17 cellular contexts compared by ENCODE assay signal in the genomic region with DNA sequence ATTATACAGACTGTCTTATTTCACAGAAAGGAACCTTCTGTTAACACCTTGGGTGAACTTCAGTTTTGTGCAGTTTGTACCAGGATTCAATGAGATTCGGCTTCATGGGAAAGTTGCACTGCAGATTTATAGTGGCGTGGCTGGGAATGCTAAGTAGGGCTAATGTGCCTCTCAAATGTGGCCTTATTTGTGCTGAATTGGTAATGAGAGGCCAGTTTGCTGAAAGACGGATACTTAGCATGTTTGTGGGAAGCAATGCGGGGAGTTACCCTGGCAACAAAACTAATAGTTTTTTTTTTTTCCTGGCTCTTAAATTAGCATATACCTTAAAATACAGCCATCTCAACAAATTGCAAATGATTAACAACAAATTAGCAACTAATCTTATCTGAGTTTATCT. TPM values are rescaled to one million over a fixed set of nuclear protein-coding genes. Genes with fewer than 3 reads are reported as not detected.
"Had no signal": no experiment of that assay in that cellular context is flagged by ENCODE, and none has a peak within 500 bp of the region (broad histone marks: within the 10 kb centered on the region; RNA-seq: fewer than 3 reads in every experiment).

No MANE protein-coding gene starts in this region.

- H3K4me3 ChIP-seq: body of pancreas, gastrocnemius medialis, heart right ventricle, lower lobe of right lung, upper lobe of left lung had no signal

- H3K4me1 ChIP-seq: body of pancreas, gastrocnemius medialis, heart right ventricle, lower lobe of right lung had no signal

- FAIRE-seq: small intestine had no signal

- ATAC-seq: body of pancreas, gastrocnemius medialis, heart right ventricle, right cardiac atrium had no signal

- H3K4me3 Mint-ChIP-seq: activated naive CD4-positive, alpha-beta T cell treated with anti-CD3 and anti-CD28 coated beads for 36 hours had no signal

- H3K9me3 ChIP-seq: body of pancreas, gastrocnemius medialis, lower lobe of right lung, neutrophil, upper lobe of left lung had no signal

- DNase-seq: activated CD4-positive, alpha-beta T cell treated with anti-CD3 and anti-CD28 coated beads for 1 hour; activated CD4-positive, alpha-beta T cell treated with anti-CD3 and anti-CD28 coated beads, Interleukin-2, amount 50 U/mL, for 4 hours; activated naive CD4-positive, alpha-beta T cell treated with anti-CD3 and anti-CD28 coated beads for 36 hours; body of pancreas; dermis blood vessel endothelial cell; gastrocnemius medialis; heart right ventricle; lower lobe of right lung; posterior cingulate gyrus; right cardiac atrium; small intestine; stimulated activated CD4-positive, alpha-beta T cell treated with anti-CD3 and anti-CD28 coated beads, Interleukin-4, amount 100 ng/mL, for 4 hours; stimulated activated CD8-positive, alpha-beta memory T cell treated with anti-CD3 and anti-CD28 coated beads, Interleukin-4, amount 100 ng/mL, for 48 hours; stimulated activated naive CD4-positive, alpha-beta T cell treated with Interleukin-2 at 50 U/mL for 16 hours; upper lobe of left lung had no signal

- H3K27ac Mint-ChIP-seq: activated naive CD4-positive, alpha-beta T cell treated with anti-CD3 and anti-CD28 coated beads for 36 hours; activated T-helper 2 cell treated with anti-CD3 and anti-CD28 coated beads, Interferon-gamma antibody, Interleukin-2, Interleukin-4, amounts not matched to agents 10 μg/mL and 5 μg/mL and 100 μg/mL, durations not matched to agents 14 hours and 24 hours and 36 hours had no signal

- H3K36me3 ChIP-seq: gastrocnemius medialis had no signal

- H3K27ac ChIP-seq: body of pancreas, gastrocnemius medialis, heart right ventricle, lower lobe of right lung, neutrophil had no signal

- H3K27me3 ChIP-seq: body of pancreas, gastrocnemius medialis, heart right ventricle, neutrophil, upper lobe of left lung had no signal

RNA-seq across cellular contexts. Expression of gene CEMIP, which starts 28.6 kb away (rescaled TPM):
- total RNA-seq: activated naive CD4-positive, alpha-beta T cell treated with anti-CD3 and anti-CD28 coated beads for 36 hours had no signal
